In genomic region chr4:93760284-93760683, GRCh38 we compare ENCODE assay signal across 25 cellular contexts.
"Had no signal": no experiment of that assay in that cellular context is flagged by ENCODE, and none has a peak within 500 bp of the region (broad histone marks: within the 10 kb centered on the region; RNA-seq: fewer than 3 reads in every experiment).

No MANE protein-coding gene starts in this region.

- H3K27ac Mint-ChIP-seq: activated CD8-positive, alpha-beta T cell treated with anti-CD3 and anti-CD28 coated beads, Interleukin-2, amount 10 ng/mL, durations not matched to agents 7 days and 5 days; activated naive CD4-positive, alpha-beta T cell treated with anti-CD3 and anti-CD28 coated beads, Interleukin-2, amount 50 U/mL, for 24 hours; activated T-helper 1 cell treated with anti-CD3 and anti-CD28 coated beads, Interleukin-12 subunit alpha, Interleukin-12 subunit beta, Interleukin-2, Interleukin-4 antibody, amounts not matched to agents 30 ng/mL and 10 ng/mL and 1 ng/mL, durations not matched to agents 14 hours and 24 hours and 36 hours; T-helper 17 cell; WTC11 had no signal

- H3K4me3 Mint-ChIP-seq: activated CD8-positive, alpha-beta T cell treated with anti-CD3 and anti-CD28 coated beads, Interleukin-2, amount 10 ng/mL, durations not matched to agents 7 days and 5 days; activated naive CD4-positive, alpha-beta T cell treated with anti-CD3 and anti-CD28 coated beads, Interleukin-2, amount 50 U/mL, for 24 hours; activated T-helper 1 cell treated with anti-CD3 and anti-CD28 coated beads, Interleukin-12 subunit alpha, Interleukin-12 subunit beta, Interleukin-2, Interleukin-4 antibody, amounts not matched to agents 30 ng/mL and 10 ng/mL and 1 ng/mL, durations not matched to agents 14 hours and 24 hours and 36 hours; brain; central memory CD8-positive, alpha-beta T cell; T-helper 17 cell; WTC11 had no signal

- H3K27ac ChIP-seq: RWPE1, SJCRH30 had no signal

- H3K4me1 Mint-ChIP-seq: activated naive CD4-positive, alpha-beta T cell treated with anti-CD3 and anti-CD28 coated beads, Interleukin-2, amount 50 U/mL, for 24 hours; central memory CD8-positive, alpha-beta T cell; T-helper 17 cell had no signal

- H3K9me3 Mint-ChIP-seq: activated naive CD4-positive, alpha-beta T cell treated with anti-CD3 and anti-CD28 coated beads, Interleukin-2, amount 50 U/mL, for 24 hours; activated T-helper 1 cell treated with anti-CD3 and anti-CD28 coated beads, Interleukin-12 subunit alpha, Interleukin-12 subunit beta, Interleukin-2, Interleukin-4 antibody, amounts not matched to agents 30 ng/mL and 10 ng/mL and 1 ng/mL, durations not matched to agents 14 hours and 24 hours and 36 hours; brain; WTC11 had no signal

- H3K9me3 ChIP-seq: SJCRH30 had no signal

- H3K27me3 ChIP-seq: SJCRH30 had no signal

- H3K4me1 ChIP-seq: SJCRH30 had no signal

- DNase-seq: activated CD4-positive, alpha-beta T cell treated with anti-CD3 and anti-CD28 coated beads for 48 hours; activated CD4-positive, alpha-beta T cell treated with anti-CD3 and anti-CD28 coated beads, Interleukin-2, amount 50 U/mL, for 4 hours; activated CD4-positive, CD25-positive, alpha-beta regulatory T cell treated with anti-CD3 and anti-CD28 coated beads, Interleukin-2, amount 50 U/mL, for 72 hours; activated CD8-positive, alpha-beta memory T cell treated with anti-CD3 and anti-CD28 coated beads, Interleukin-2, amount 50 U/mL, for 48 hours; activated CD8-positive, alpha-beta T cell treated with anti-CD3 and anti-CD28 coated beads, Interleukin-2, amount 10 ng/mL, durations not matched to agents 7 days and 5 days; activated effector memory CD4-positive, alpha-beta T cell treated with Interleukin-2 at 50 U/mL for 16 hours; activated naive CD4-positive, alpha-beta T cell; activated T-cell treated with anti-CD3 and anti-CD28 coated beads, Interleukin-2, amount 50 U/mL, for 1 hour; amygdala; NCI-H1048; NCI-H146; NCI-H187 treated with DMSO at 0.1 percent for 48 hours; NCI-H2081 treated with DMSO at 0.1 percent for 48 hours; NCI-H226; NCI-H526 treated with DMSO at 0.1 percent for 48 hours; Right ventricle myocardium superior; SJCRH30; T-helper 17 cell; T-helper 9 cell had no signal

- H3K4me3 ChIP-seq: SJCRH30 had no signal

- H3K36me3 ChIP-seq: SJCRH30 had no signal

- H3K27me3 Mint-ChIP-seq: brain; central memory CD8-positive, alpha-beta T cell; T-helper 17 cell had no signal

- H3K36me3 Mint-ChIP-seq: activated naive CD4-positive, alpha-beta T cell treated with anti-CD3 and anti-CD28 coated beads, Interleukin-2, amount 50 U/mL, for 24 hours; brain; WTC11 had no signal
